9 cellular contexts compared by ENCODE assay signal in the genomic region with DNA sequence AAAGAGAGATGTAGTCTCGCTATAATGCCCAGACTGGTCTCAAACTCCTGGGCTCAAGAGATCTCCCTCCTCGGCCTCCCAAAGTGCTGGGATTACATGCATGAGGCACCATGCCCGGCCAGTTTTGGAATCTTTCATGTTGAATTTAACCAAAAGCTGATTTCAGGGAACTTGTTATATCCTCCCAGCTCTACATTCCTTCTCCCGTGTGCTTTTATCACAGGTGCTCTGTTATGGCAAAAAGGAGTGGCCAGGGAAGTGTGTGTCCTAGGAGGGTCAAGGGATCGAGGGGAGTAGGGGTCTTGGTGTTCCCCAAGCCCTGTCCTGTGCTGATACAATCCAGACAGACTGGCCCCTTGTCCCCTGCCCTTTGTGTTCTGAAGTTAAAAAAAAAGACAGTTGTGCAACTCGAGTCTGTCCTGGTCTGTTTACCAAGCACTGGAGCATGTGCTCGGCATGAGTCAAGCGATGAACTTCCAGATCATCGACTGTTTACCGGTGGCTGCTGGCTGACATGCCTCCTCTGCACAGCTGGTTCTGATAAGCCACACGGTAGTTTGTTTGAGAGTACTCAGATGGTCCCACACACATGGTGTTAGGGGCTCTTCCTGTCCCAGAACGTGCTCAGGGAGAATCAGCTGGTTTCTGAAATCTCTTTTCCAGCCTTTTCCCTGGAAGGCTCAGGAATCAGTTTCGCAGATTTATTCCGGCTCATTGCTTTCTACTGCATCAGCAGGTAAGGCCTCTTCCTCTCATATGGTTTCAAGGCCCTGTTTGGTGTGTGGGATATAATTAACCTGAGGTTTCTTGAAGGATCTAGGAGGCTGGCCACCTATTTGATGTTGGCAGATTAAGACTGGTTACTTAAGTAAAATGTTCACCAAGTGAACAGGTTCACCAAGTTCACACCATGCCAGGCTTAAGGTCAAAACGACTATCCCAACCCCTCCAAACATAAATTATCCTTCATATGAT. TPM values are rescaled to one million over a fixed set of nuclear protein-coding genes. Genes with fewer than 3 reads are reported as not detected.
DNase-seq lines count a peak whose midpoint lies in the region; ATAC-seq and TF ChIP-seq lines count a peak whose summit lies in the region.
"Had no signal": no experiment of that assay in that cellular context is flagged by ENCODE, and none has a peak within 500 bp of the region (broad histone marks: within the 10 kb centered on the region; RNA-seq: fewer than 3 reads in every experiment).

No MANE protein-coding gene starts in this region.

- no peaks in the 10 kb centered on the region for H3K27me3 ChIP-seq in uterus

- ATAC-seq in left lobe of liver, result peak; percentile 91
- ATAC-seq in HG03521 (IDR thresholded peaks at IDR 0.05; ENCODE audit: unreplicated experiment), result no peak

- TF ChIP-seq CTCF in uterus (IDR thresholded peaks at IDR 0.05), result no peak

- H3K4me3 ChIP-seq in uterus, result no peak overlapping the region

- no peak for TF ChIP-seq POLR2A in uterus (IDR thresholded peaks at IDR 0.05)

- intact Hi-C loops in uterus (cut with DNase I; ENCODE audit: low total_unique reads), result no loop called here

- H3K4me1 ChIP-seq in uterus, result no peaks in the 10 kb centered on the region

- DNase-seq in SIG-M5 treated with dmso at 0.1 percent for 504 hours (lab: John Stamatoyannopoulos, UW; ENCODE audit: unreplicated experiment), result peak; percentile 50
- no peak for DNase-seq in SIG-M5 (lab: John Stamatoyannopoulos, UW)
- DNase-seq in brain pericyte (ENCODE audit: low read depth, low spot score), result peak; percentile 50
- peak; percentile 91 for DNase-seq in left lobe of liver (ENCODE audit: low spot score)
- peak; percentile 78 to 90 for DNase-seq in uterus
- DNase-seq in activated gamma-delta T cell treated with Interleukin-2 at 50 U/mL for 16 hours, result no peak
- DNase-seq in stimulated activated CD4-positive, alpha-beta T cell treated with anti-CD3 and anti-CD28 coated beads, Interleukin-15, amount 100 ng/mL, for 24 hours, result no peak
- DNase-seq: CD4-positive, alpha-beta memory T cell had no signal

- H3K27ac ChIP-seq in uterus, result peak overlapping the region; percentile 86 to 89

- no peaks in the 10 kb centered on the region for H3K36me3 ChIP-seq in uterus

- H3K9me3 ChIP-seq in uterus, result no peaks in the 10 kb centered on the region

RNA-seq across cellular contexts. Expression of gene NAA20, which starts 52.6 kb away (rescaled TPM):
- 34.7 TPM for total RNA-seq in left lobe of liver
- 10 to 100 TPM; 24.7 to 55.7 (median 35.2) TPM for total RNA-seq in uterus

Comparison
In these comparisons a context has a peak if more than half of its experiments do, and no peak if none do; other contexts are left out.
1. DNase-seq: peak in SIG-M5 treated with dmso at 0.1 percent for 504 hours (single experiment), brain pericyte (single experiment), left lobe of liver (single experiment) and uterus (2 of 2); none in SIG-M5 (single experiment), activated gamma-delta T cell treated with Interleukin-2 at 50 U/mL for 16 hours (single experiment) and stimulated activated CD4-positive, alpha-beta T cell treated with anti-CD3 and anti-CD28 coated beads, Interleukin-15, amount 100 ng/mL, for 24 hours (single experiment).